In the genomic region with DNA sequence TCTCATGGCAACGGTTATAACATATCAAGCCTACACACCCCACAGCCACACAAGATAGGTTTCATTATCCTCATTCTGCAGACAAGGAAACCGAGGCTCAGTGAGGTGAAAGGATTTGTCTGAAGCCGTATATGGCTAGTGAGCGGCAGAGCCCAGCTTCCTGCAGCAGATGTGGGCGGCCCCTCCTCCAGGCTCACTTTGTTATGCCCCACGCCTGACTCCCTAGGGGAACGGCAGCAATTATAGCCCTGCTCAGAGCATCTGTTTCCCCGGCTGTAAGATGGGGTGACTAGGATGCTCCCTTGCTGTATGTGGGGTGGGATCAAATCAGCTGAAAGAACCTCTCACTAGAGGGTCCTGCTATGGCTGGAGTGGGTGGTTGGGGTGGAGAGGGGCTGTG, we compare ENCODE assay signal across 19 cellular contexts. TPM values are rescaled to one million over a fixed set of nuclear protein-coding genes. Genes with fewer than 3 reads are reported as not detected.
A peak's percentile ranks its signal among the peaks of the same experiment; 100 is the strongest.
DNase-seq lines count a peak whose midpoint lies in the region; TF ChIP-seq lines count a peak whose summit lies in the region.
"Had no signal": no experiment of that assay in that cellular context is flagged by ENCODE, and none has a peak within 500 bp of the region (broad histone marks: within the 10 kb centered on the region; RNA-seq: fewer than 3 reads in every experiment).

No MANE protein-coding gene starts in this region.

- H3K4me2 ChIP-seq in mesendoderm (ENCODE audit: low read length), result no peak overlapping the region
- H3K4me2 ChIP-seq: smooth muscle cell had no signal

- H4K8ac ChIP-seq in mesendoderm (ENCODE audit: low read depth, low read length), result no peak overlapping the region

- H3K9ac ChIP-seq in mesendoderm (ENCODE audit: low read length), result no peak overlapping the region

- no peak for TF ChIP-seq POLR2A in lower leg skin (IDR thresholded peaks at IDR 0.05)

- H2BK15ac ChIP-seq in mesendoderm (replicated peaks; ENCODE audit: low read depth), result no peak overlapping the region

- H3K36me3 ChIP-seq in SJCRH30, result no peaks in the 10 kb centered on the region
- no peaks in the 10 kb centered on the region for H3K36me3 ChIP-seq in mesendoderm (ENCODE audit: control insufficient read depth, insufficient read depth, low read length)
- H3K36me3 ChIP-seq: stomach had no signal

- H3K79me2 ChIP-seq in mesendoderm (ENCODE audit: control insufficient read depth, insufficient read depth, low read length), result no peaks in the 10 kb centered on the region

- H3K4me3 ChIP-seq in SJCRH30, result no peak overlapping the region
- no peak overlapping the region for H3K4me3 ChIP-seq in mesendoderm (ENCODE audit: low read length)
- no peak overlapping the region for H3K4me3 ChIP-seq in lower leg skin (ENCODE audit: low read depth, poor library complexity, severe bottlenecking)
- H3K4me3 ChIP-seq: smooth muscle cell, stomach had no signal

- no peak overlapping the region for H2AK5ac ChIP-seq in mesendoderm (ENCODE audit: low read length)

- no peak overlapping the region for H2BK120ac ChIP-seq in mesendoderm (ENCODE audit: low read depth, low read length)

- H3K27ac ChIP-seq in SJCRH30 (no peak overlapping the region), mesendoderm (ENCODE audit: low read depth, low read length) (no peak overlapping the region)
- H3K27ac ChIP-seq: HL-60, stomach had no signal

- no peak overlapping the region for H3K4ac ChIP-seq in mesendoderm (ENCODE audit: low read depth, low read length)

- DNase-seq in NCI-H2081 (lab: John Stamatoyannopoulos, UW) (peak; percentile 52 to 58), NCI-H2081 treated with DMSO at 0.1 percent for 48 hours (lab: John Stamatoyannopoulos, UW) (no peak), NCI-H1694 (lab: John Stamatoyannopoulos, UW) (peak; percentile 74), SJCRH30 (peak; percentile 26 to 42), mesendoderm (no peak), NCI-H187 treated with DMSO at 0.1 percent for 48 hours (lab: John Stamatoyannopoulos, UW) (no peak), H4 (ENCODE audit: low spot score) (no peak), lower leg skin (ENCODE audit: low spot score in 2 of 2) (no peak)
- DNase-seq: 8988T; activated naive CD8-positive, alpha-beta T cell treated with anti-CD3 and anti-CD28 coated beads for 36 hours; activated T-cell treated with anti-CD3 and anti-CD28 coated beads, Interleukin-2, amount 50 U/mL, for 48 hours; Calu3; GF-D8; NCI-H446; SIG-M5; stimulated activated CD4-positive, alpha-beta T cell treated with anti-CD3 and anti-CD28 coated beads, Interleukin-4, amount 100 ng/mL, for 1 hour; stomach had no signal

- no peak overlapping the region for H3K18ac ChIP-seq in mesendoderm (ENCODE audit: low read length)

- no peak for TF ChIP-seq CTCF in lower leg skin (IDR thresholded peaks at IDR 0.05)

- H3K9me3 ChIP-seq in SJCRH30 (replicated peaks), result no peaks in the 10 kb centered on the region
- H3K9me3 ChIP-seq: stomach had no signal

- H2BK5ac ChIP-seq in mesendoderm (ENCODE audit: low read length), result no peak overlapping the region

- no CpG with 5 or more reads among the region's 8 CpGs for WGBS in mesendoderm (ENCODE audit: extremely low coverage, insufficient coverage, low lambda C conversion rate)
- WGBS in lower leg skin, 2 donors, result 77 to 84% methylated on average over 7 to 8 of the region's 8 CpGs

- H3K4me1 ChIP-seq in SJCRH30 (peaks cover 2% of the 10 kb centered on the region; the same call in 1 of the 2 replicates), mesendoderm (ENCODE audit: control insufficient read depth, low read depth, low read length) (peaks cover 6% of the 10 kb centered on the region)
- H3K4me1 ChIP-seq: stomach had no signal

- peak overlapping the region; percentile 42 for H3K56ac ChIP-seq in mesendoderm (ENCODE audit: low read length)

- H4K5ac ChIP-seq in mesendoderm (ENCODE audit: low read length), result no peak overlapping the region

- no peak overlapping the region for H3K23ac ChIP-seq in mesendoderm (ENCODE audit: low read length)

- intact Hi-C loops in lower leg skin (cut with DNase I; ENCODE audit: low total_unique reads), result loop anchor here (5.0 kb wide), 1 partner anchor 611 kb away; no protein-coding TSS in a partner anchor

- H3K27me3 ChIP-seq in SJCRH30 (peaks cover 13% of the 10 kb centered on the region; the same call in 1 of the 2 replicates), mesendoderm (ENCODE audit: insufficient read depth, low read length, poor library complexity) (no peaks in the 10 kb centered on the region)
- H3K27me3 ChIP-seq: stomach had no signal

- H3K79me1 ChIP-seq in mesendoderm (ENCODE audit: low read length), result no peaks in the 10 kb centered on the region

RNA-seq across cellular contexts. Expression of gene GRHL3, which starts 22.1 kb away (rescaled TPM):
- total RNA-seq in SJCRH30 (2014; rRNA removed; shearing (Covaris generic)), result not detected in 2 replicates
- 0.86 TPM for polyA plus RNA-seq in mesendoderm (2013, experiment 1 of 2)
- 0.97 TPM for polyA plus RNA-seq in mesendoderm (2013, experiment 2 of 2)
- total RNA-seq in H4 (2014; rRNA removed; shearing (Covaris generic)), result not detected in 2 replicates
- total RNA-seq in lower leg skin, result 100 to 1,000 TPM; 141 to 205 (median 171) TPM
- total RNA-seq: activated naive CD8-positive, alpha-beta T cell treated with anti-CD3 and anti-CD28 coated beads for 36 hours had no signal

Comparison
In these comparisons a context has a peak if more than half of its experiments do, and no peak if none do; other contexts are left out.
1. DNase-seq: peak in NCI-H2081 (2 of 2), NCI-H1694 (single experiment) and SJCRH30 (2 of 2); none in NCI-H2081 treated with DMSO at 0.1 percent for 48 hours (single experiment), mesendoderm (single experiment), NCI-H187 treated with DMSO at 0.1 percent for 48 hours (single experiment), H4 (single experiment) and lower leg skin (0 of 2).
2. RNA of gene GRHL3, which starts 22.1 kb away (total RNA-seq): 141 to 205 TPM in lower leg skin; not detected in SJCRH30 and not detected in H4; every median in the first group is over 100 times any median in the second.